ENCODE assay signal across 9 cellular contexts in the genomic region with DNA sequence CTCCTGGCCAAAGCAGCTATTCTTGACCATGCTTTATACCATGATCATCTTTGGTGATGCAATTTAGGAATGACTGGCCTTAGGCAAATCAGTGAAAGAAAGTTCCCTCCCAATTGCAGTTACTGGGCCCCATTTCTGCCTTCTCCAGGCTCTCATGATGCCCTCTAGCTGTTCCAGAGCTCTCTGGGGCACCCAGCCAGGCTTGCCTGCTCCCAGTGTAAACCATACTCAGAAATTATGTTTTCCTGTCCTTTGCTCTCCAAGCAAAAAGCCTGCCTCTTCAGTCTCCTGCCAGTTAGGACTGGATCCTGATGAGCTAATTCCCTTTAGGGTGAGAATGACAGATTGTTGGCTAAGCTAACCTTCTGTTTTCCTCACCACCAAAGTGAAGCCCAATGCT.
DNase-seq lines count a peak whose midpoint lies in the region; ATAC-seq and TF ChIP-seq lines count a peak whose summit lies in the region.
"Had no signal": no experiment of that assay in that cellular context is flagged by ENCODE, and none has a peak within 500 bp of the region (broad histone marks: within the 10 kb centered on the region; RNA-seq: fewer than 3 reads in every experiment).

No MANE protein-coding gene starts in this region.

- ATAC-seq in omental fat pad (ENCODE audit: low FRiP score) (peak; percentile 64), GM18511 (IDR thresholded peaks at IDR 0.05; ENCODE audit: unreplicated experiment) (no peak)
- ATAC-seq: stimulated activated naive CD8-positive, alpha-beta T cell treated with anti-CD3 and anti-CD28 coated beads, Interleukin-15, Interleukin-2, amounts not matched to agents 100 U/mL and 50 U/mL, for 24 hours had no signal

- DNase-seq in EH (ENCODE audit: low read depth) (peak; percentile 80), NCI-H446 (lab: John Stamatoyannopoulos, UW) (peak; percentile 72 to 89), dedifferentiated amniotic fluid mesenchymal stem cell (ENCODE audit: extremely low spot score) (peak; percentile 91), omental fat pad (ENCODE audit: low spot score) (no peak), DMS79 treated with DMSO at 0.1 percent for 48 hours (lab: John Stamatoyannopoulos, UW) (no peak), ACHN (no peak), middle frontal gyrus (ENCODE audit: extremely low spot score, low spot score) (no peak)
- DNase-seq: stimulated activated naive CD8-positive, alpha-beta T cell treated with anti-CD3 and anti-CD28 coated beads, Interleukin-15, Interleukin-2, amounts not matched to agents 100 U/mL and 50 U/mL, for 24 hours had no signal

- no peak for TF ChIP-seq CTCF in omental fat pad (IDR thresholded peaks at IDR 0.05)

- in situ Hi-C loops in ACHN (cut with HindIII; ENCODE audit: low pct_ligation_motif_present, low pct_unique_long_range_greater_than_20kb, low sequenced_read_pairs) = no loop called here

Comparison
In these comparisons a context has a peak if more than half of its experiments do, and no peak if none do; other contexts are left out.
1. DNase-seq: peak in EH (single experiment), NCI-H446 (2 of 2) and dedifferentiated amniotic fluid mesenchymal stem cell (single experiment); none in omental fat pad (single experiment), DMS79 treated with DMSO at 0.1 percent for 48 hours (single experiment), ACHN (single experiment) and middle frontal gyrus (single experiment).